24 cellular contexts compared by ENCODE assay signal in the genomic region with DNA sequence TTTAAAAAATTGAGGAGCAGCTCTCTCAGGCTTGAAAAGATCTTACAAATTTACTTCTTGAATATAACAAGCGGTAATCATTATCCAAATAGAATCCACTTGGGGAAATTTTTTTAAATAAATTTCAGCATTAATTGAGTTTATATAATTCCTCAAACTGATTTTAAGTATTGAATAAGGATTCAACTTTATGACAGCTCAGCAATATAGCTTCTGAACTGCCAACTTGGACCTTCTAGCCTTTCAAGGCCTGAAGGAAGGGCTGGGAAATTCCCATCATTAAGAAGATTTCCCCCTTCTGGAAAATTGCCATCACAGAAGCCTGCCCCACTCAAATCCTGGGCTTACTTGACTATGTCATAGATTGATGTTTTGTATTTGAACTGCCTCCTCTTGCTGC. TPM values are rescaled to one million over a fixed set of nuclear protein-coding genes. Genes with fewer than 3 reads are reported as not detected.
DNase-seq lines count a peak whose midpoint lies in the region; ATAC-seq, FAIRE-seq and TF ChIP-seq lines count a peak whose summit lies in the region.
"Had no signal": no experiment of that assay in that cellular context is flagged by ENCODE, and none has a peak within 500 bp of the region (broad histone marks: within the 10 kb centered on the region; RNA-seq: fewer than 3 reads in every experiment).

No MANE protein-coding gene starts in this region.

- BruUV-seq in K562 (replicated peaks; lab: Mats Ljungman, UMichigan), result no TSS peak

- peaks cover 17% of the 10 kb centered on the region for H3K36me3 Mint-ChIP-seq in activated naive CD4-positive, alpha-beta T cell treated with anti-CD3 and anti-CD28 coated beads, Interleukin-2, amount 50 U/mL, for 24 hours
- H3K36me3 Mint-ChIP-seq in activated naive CD4-positive, alpha-beta T cell treated with anti-CD3 and anti-CD28 coated beads, Interleukin-2, amount 10 ng/mL, durations not matched to agents 7 days and 5 days, result peaks cover 1% of the 10 kb centered on the region
- H3K36me3 Mint-ChIP-seq: CD8-positive, alpha-beta T cell had no signal

- H3K36me3 ChIP-seq in K562 (ENCODE audit: control insufficient read depth, insufficient read depth, low read length), result no peaks in the 10 kb centered on the region
- H3K36me3 ChIP-seq: BLaER1 had no signal

- H3K4me3 Mint-ChIP-seq in activated naive CD4-positive, alpha-beta T cell treated with anti-CD3 and anti-CD28 coated beads, Interleukin-2, amount 50 U/mL, for 24 hours, result no peak overlapping the region
- no peak overlapping the region for H3K4me3 Mint-ChIP-seq in activated naive CD4-positive, alpha-beta T cell treated with anti-CD3 and anti-CD28 coated beads, Interleukin-2, amount 10 ng/mL, durations not matched to agents 7 days and 5 days
- H3K4me3 Mint-ChIP-seq: CD4-positive, CD25-positive, alpha-beta regulatory T cell; CD8-positive, alpha-beta T cell; GM23338; H9 had no signal

- no peak for TF ChIP-seq POLR2A in K562 (conservative IDR thresholded peaks at IDR 0.05)

- CTCF ChIA-PET in activated naive CD4-positive, alpha-beta T cell treated with anti-CD3 and anti-CD28 coated beads, Interleukin-2, amount 10 ng/mL, durations not matched to agents 7 days and 5 days (lab: Charles Lee), result no interaction called here
- CTCF ChIA-PET in K562 (lab: Yijun Ruan, JAX; ENCODE audit: low intra/inter-chr PET ratio), result no interaction called here

- no peak for TF ChIP-seq RAD21 in K562 (CRISPR knock-in tag; conservative IDR thresholded peaks at IDR 0.05 in 1 of 2, IDR thresholded peaks at IDR 0.05 in 1 of 2)

- H2AFZ ChIP-seq in K562 (ENCODE audit: low read depth, low read length), result no peak overlapping the region
- H2AFZ ChIP-seq: GM23338 had no signal

- no peaks in the 10 kb centered on the region for H3K9me3 Mint-ChIP-seq in activated naive CD4-positive, alpha-beta T cell treated with anti-CD3 and anti-CD28 coated beads, Interleukin-2, amount 50 U/mL, for 24 hours
- no peaks in the 10 kb centered on the region for H3K9me3 Mint-ChIP-seq in activated naive CD4-positive, alpha-beta T cell treated with anti-CD3 and anti-CD28 coated beads, Interleukin-2, amount 10 ng/mL, durations not matched to agents 7 days and 5 days
- H3K9me3 Mint-ChIP-seq: CD8-positive, alpha-beta T cell; GM23338; H9 had no signal

- TF ChIP-seq EP300 in K562 (IDR thresholded peaks at IDR 0.05; ENCODE audit: low read length), result no peak

- peaks cover 36% of the 10 kb centered on the region for H3K4me1 Mint-ChIP-seq in activated naive CD4-positive, alpha-beta T cell treated with anti-CD3 and anti-CD28 coated beads, Interleukin-2, amount 50 U/mL, for 24 hours
- peaks cover 2% of the 10 kb centered on the region for H3K4me1 Mint-ChIP-seq in activated naive CD4-positive, alpha-beta T cell treated with anti-CD3 and anti-CD28 coated beads, Interleukin-2, amount 10 ng/mL, durations not matched to agents 7 days and 5 days

- no peaks in the 10 kb centered on the region for H3K4me1 ChIP-seq in K562 (replicated peaks in 1 of 2; ENCODE audit: control insufficient read depth in 2 of 2, insufficient read depth in 2 of 2, low read length in 2 of 2)
- H3K4me1 ChIP-seq: BLaER1, Caco-2 had no signal

- no peak overlapping the region for H3K9ac ChIP-seq in K562 (ENCODE audit: insufficient read depth in 1 of 2, low read depth in 2 of 2, low read length in 2 of 2)
- H3K9ac ChIP-seq: BLaER1 had no signal

- H3K4me3 ChIP-seq in K562, result no peak overlapping the region
- H3K4me3 ChIP-seq: BLaER1, GM12878, GM23338 had no signal

- H3K27me3 Mint-ChIP-seq in activated naive CD4-positive, alpha-beta T cell treated with anti-CD3 and anti-CD28 coated beads, Interleukin-2, amount 50 U/mL, for 24 hours, result no peaks in the 10 kb centered on the region
- H3K27me3 Mint-ChIP-seq in activated naive CD4-positive, alpha-beta T cell treated with anti-CD3 and anti-CD28 coated beads, Interleukin-2, amount 10 ng/mL, durations not matched to agents 7 days and 5 days, result no peaks in the 10 kb centered on the region
- H3K27me3 Mint-ChIP-seq: CD4-positive, CD25-positive, alpha-beta regulatory T cell had no signal

- in situ Hi-C loops in K562 (cut with MboI), result no loop called here

- no peak overlapping the region for H3K4me2 ChIP-seq in K562 (ENCODE audit: insufficient read depth, low read length)
- H3K4me2 ChIP-seq: BLaER1, GM23338 had no signal

- FAIRE-seq in K562 (lab: Jason Lieb, UNC), result no peak
- FAIRE-seq: A204.1, GM12878, GM19239 had no signal

- no peaks in the 10 kb centered on the region for H3K27me3 ChIP-seq in K562 (ENCODE audit: control insufficient read depth in 2 of 2, insufficient read depth in 2 of 2, low read length in 2 of 2)
- H3K27me3 ChIP-seq: BLaER1 had no signal

- no peaks in the 10 kb centered on the region for H3K79me2 ChIP-seq in K562 (ENCODE audit: control insufficient read depth, insufficient read depth, low read length)

- POLR2A ChIA-PET in K562 (lab: Yijun Ruan, JAX), result no interaction called here

- intact Hi-C loops in K562 (cut with micrococcal nuclease), result no loop called here

- H4K20me1 ChIP-seq in K562 (replicated peaks; ENCODE audit: control insufficient read depth, insufficient read depth, low read length), result no peaks in the 10 kb centered on the region
- H4K20me1 ChIP-seq: BLaER1 had no signal

- no peak for DNase-seq in activated naive CD4-positive, alpha-beta T cell treated with anti-CD3 and anti-CD28 coated beads, Interleukin-2, amount 10 ng/mL, durations not matched to agents 7 days and 5 days
- DNase-seq in Daoy (ENCODE audit: low read depth) (peak; percentile 23), K562 (ENCODE audit: extremely low read depth in 1 of 4, low spot score in 3 of 4) (no peak), kidney tubule cell (ENCODE audit: low spot score) (peak; percentile 31), NK-92 (lab: John Stamatoyannopoulos, UW; ENCODE audit: unreplicated experiment) (no peak), amygdala (lab: John Stamatoyannopoulos, UW) (no peak), pons (ENCODE audit: low spot score) (no peak)
- DNase-seq: Caco-2; CD4-positive, CD25-positive, alpha-beta regulatory T cell; CD8-positive, alpha-beta T cell; DMS153; DND-41; GDM1; H9 had no signal

- no peaks in the 10 kb centered on the region for H3K9me1 ChIP-seq in K562 (ENCODE audit: control insufficient read depth, insufficient read depth, low read length)

- H3K27ac Mint-ChIP-seq in activated naive CD4-positive, alpha-beta T cell treated with anti-CD3 and anti-CD28 coated beads, Interleukin-2, amount 50 U/mL, for 24 hours, result peak overlapping the region; percentile 84
- no peak overlapping the region for H3K27ac Mint-ChIP-seq in activated naive CD4-positive, alpha-beta T cell treated with anti-CD3 and anti-CD28 coated beads, Interleukin-2, amount 10 ng/mL, durations not matched to agents 7 days and 5 days
- H3K27ac Mint-ChIP-seq: CD4-positive, CD25-positive, alpha-beta regulatory T cell; CD8-positive, alpha-beta T cell; GM23338; H9 had no signal

- no peak for ATAC-seq in K562
- ATAC-seq: CD8-positive, alpha-beta T cell; GM12878; GM23338; HCT116 had no signal

- no peak for TF ChIP-seq CTCF in K562 (IDR thresholded peaks at IDR 0.05 in 2 of 3, conservative IDR thresholded peaks at IDR 0.05 in 1 of 3; ENCODE audit: insufficient read depth in 2 of 3, low read depth in 1 of 3, low read length in 3 of 3)

- WGBS in K562 (ENCODE audit: insufficient coverage, low coverage, missing lambda C conversion rate), result 38% methylated on average over 1 of the region's 1 CpG

- no peaks in the 10 kb centered on the region for H3K9me3 ChIP-seq in K562 (replicated peaks; ENCODE audit: control insufficient read depth, insufficient read depth, low read depth, low read length)
- H3K9me3 ChIP-seq: Caco-2 had no signal

- H3K27ac ChIP-seq in K562 (ENCODE audit: extremely low read depth, low read depth, low read length), result no peak overlapping the region
- H3K27ac ChIP-seq: 22Rv1, BLaER1, C4-2B had no signal

TF ChIP-seq in K562, 482 proteins besides CTCF, POLR2A, EP300 and RAD21:
- TF ChIP-seq C11orf30 (IDR thresholded peaks at IDR 0.05; ENCODE audit: low read depth) (peak; percentile 13; the same call in 1 of the 2 replicates), ZNF551 (CRISPR knock-in tag; IDR thresholded peaks at IDR 0.05) (no peak), MAFF (IDR thresholded peaks at IDR 0.05; ENCODE audit: low read length) (0 out of 2 replicates have a peak, but pooled peaks have one; percentile 12), ZNF316 (IDR thresholded peaks at IDR 0.05) (peak; percentile 41; the same call in 1 of the 2 replicates), ZNF699 (CRISPR knock-in tag; IDR thresholded peaks at IDR 0.05; ENCODE audit: insufficient replicate concordance) (no peak)

RNA-seq across cellular contexts. Expression of gene GARIN2, which starts 57.5 kb away (rescaled TPM):
- total RNA-seq in Daoy (2014; rRNA removed; shearing (Covaris generic)), result not detected in 2 replicates
- not detected in 2 replicates for total RNA-seq in K562 (2011; cell fraction: chromatin; rRNA removed; ENCODE audit: low replicate concordance)
- not detected in 2 replicates for total RNA-seq in K562 (2011; cell fraction: nucleolus; rRNA removed)
- not detected in 2 replicates for total RNA-seq in K562 (2011; cell fraction: nucleoplasm; rRNA removed)
- total RNA-seq in K562 (2014; rRNA removed) (not detected in 2 replicates), K562 (2014; rRNA removed; fragmentation: Illumina TruSeq; extraction: Trizol) (not detected in 2 replicates), K562 (2015; rRNA removed; fragmentation: Illumina TruSeq; extraction: Trizol) (not detected in 2 replicates), K562 (2021) (not detected in 2 replicates)
- polyA plus RNA-seq in K562 (2011; rRNA removed) (not detected in 2 replicates), K562 (2014; fragmentation: Illumina TruSeq; extraction: Trizol) (0.19 and 0.50 TPM in 2 replicates), K562 (2014; fragmentation: Nextera tagmentation; extraction: Ambion mirVana) (not detected), K562 (2014; rRNA removed) (not detected in 2 replicates)
- polyA plus RNA-seq in K562 (2011; cell fraction: cytosol; rRNA removed), result not detected in 2 replicates
- not detected in 2 replicates for polyA plus RNA-seq in K562 (2011; cell fraction: nucleus; rRNA removed)
- polyA plus RNA-seq in K562 (2012), result 0.14 TPM in 1 of 2 replicates, not detected in the other
- polyA minus RNA-seq in K562 (2011; rRNA and poly(A)+ RNA removed), result not detected in 2 replicates
- polyA minus RNA-seq in K562 (2011; cell fraction: cytosol; rRNA and poly(A)+ RNA removed), result not detected in 2 replicates
- polyA minus RNA-seq in K562 (2011; cell fraction: nucleus; rRNA and poly(A)+ RNA removed), result not detected in 2 replicates
- total RNA-seq: Caco-2; CD4-positive, CD25-positive, alpha-beta regulatory T cell; CD8-positive, alpha-beta T cell; GM23338; H4; H9 had no signal
- polyA plus RNA-seq: CD4-positive, CD25-positive, alpha-beta regulatory T cell had no signal

Comparison
In these comparisons a context has a peak if more than half of its experiments do, and no peak if none do; other contexts are left out.
1. DNase-seq: peak in Daoy (single experiment) and kidney tubule cell (single experiment); none in activated naive CD4-positive, alpha-beta T cell treated with anti-CD3 and anti-CD28 coated beads, Interleukin-2, amount 10 ng/mL, durations not matched to agents 7 days and 5 days (single experiment), K562 (0 of 4), NK-92 (single experiment), amygdala (0 of 56) and pons (single experiment).